In the genomic region with DNA sequence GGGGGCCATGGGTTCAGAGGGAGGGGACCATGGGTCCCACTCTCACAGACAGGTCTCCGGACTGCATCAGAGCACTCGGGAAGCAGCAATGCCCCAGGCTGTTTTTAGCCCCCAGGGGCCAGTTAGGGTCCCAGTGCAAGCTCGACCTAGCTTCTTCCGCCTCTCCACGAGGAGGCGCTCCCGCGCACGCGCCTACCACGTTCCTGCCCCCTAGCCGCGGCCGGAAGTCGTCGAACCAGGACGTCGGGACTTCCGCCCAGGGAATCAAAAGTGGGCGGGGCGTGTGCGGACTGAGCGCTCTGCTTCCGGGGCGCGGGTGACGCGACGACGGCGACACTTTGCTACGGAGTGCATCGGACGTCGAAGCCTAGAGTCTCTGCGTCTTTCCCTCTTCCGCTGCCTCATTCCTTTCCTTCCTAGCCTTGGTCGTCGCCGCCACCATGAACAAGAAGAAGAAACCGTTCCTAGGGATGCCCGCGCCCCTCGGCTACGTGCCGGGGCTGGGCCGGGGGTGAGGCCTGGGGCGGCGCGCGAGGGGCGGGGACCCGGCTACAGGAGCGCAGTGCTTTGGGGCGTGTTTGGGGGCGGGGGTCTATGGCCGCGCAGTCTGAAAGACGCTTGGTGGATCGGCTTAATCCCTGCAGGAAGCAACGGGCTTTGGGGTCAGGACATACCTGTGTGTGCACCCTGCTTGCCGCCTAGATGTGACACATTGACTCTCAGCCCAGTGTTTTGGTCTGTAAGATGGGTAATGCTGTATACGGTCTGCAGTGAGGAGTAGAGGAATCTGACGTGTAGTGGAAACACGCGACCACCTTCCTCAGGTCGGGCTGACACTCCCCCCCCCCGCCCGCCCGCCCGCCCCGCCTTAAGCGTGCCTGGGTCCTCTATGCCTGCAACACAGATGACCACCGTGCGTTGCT, we compare ENCODE assay signal across 1 cellular context.
A peak's percentile ranks its signal among the peaks of the same experiment; 100 is the strongest.
TF ChIP-seq lines count a peak whose summit lies in the region.

A gene with protein sequence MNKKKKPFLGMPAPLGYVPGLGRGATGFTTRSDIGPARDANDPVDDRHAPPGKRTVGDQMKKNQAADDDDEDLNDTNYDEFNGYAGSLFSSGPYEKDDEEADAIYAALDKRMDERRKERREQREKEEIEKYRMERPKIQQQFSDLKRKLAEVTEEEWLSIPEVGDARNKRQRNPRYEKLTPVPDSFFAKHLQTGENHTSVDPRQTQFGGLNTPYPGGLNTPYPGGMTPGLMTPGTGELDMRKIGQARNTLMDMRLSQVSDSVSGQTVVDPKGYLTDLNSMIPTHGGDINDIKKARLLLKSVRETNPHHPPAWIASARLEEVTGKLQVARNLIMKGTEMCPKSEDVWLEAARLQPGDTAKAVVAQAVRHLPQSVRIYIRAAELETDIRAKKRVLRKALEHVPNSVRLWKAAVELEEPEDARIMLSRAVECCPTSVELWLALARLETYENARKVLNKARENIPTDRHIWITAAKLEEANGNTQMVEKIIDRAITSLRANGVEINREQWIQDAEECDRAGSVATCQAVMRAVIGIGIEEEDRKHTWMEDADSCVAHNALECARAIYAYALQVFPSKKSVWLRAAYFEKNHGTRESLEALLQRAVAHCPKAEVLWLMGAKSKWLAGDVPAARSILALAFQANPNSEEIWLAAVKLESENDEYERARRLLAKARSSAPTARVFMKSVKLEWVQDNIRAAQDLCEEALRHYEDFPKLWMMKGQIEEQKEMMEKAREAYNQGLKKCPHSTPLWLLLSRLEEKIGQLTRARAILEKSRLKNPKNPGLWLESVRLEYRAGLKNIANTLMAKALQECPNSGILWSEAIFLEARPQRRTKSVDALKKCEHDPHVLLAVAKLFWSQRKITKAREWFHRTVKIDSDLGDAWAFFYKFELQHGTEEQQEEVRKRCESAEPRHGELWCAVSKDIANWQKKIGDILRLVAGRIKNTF (plus strand): TSS at position 327 of the 923 bp plus-strand sequence. CDS start 114 bp downstream, at position 441.

TF ChIP-seq in K562, 482 proteins besides CTCF, POLR2A, EP300 and RAD21 (continued from another document and continues in another):
- no peak for TF ChIP-seq WHSC1 (IDR thresholded peaks at IDR 0.05; ENCODE audit: low read length)
- no peak for TF ChIP-seq CHD1 (IDR thresholded peaks at IDR 0.05; ENCODE audit: low read length)
- peak in 1 of 2 experiments; percentile 64; a peak in 1 of 4 replicates for TF ChIP-seq CSDE1 (IDR thresholded peaks at IDR 0.05)
- no peak for TF ChIP-seq ZFP1 (CRISPR knock-in tag; IDR thresholded peaks at IDR 0.05)
- TF ChIP-seq ZNF668 (CRISPR knock-in tag; IDR thresholded peaks at IDR 0.05), result no peak
- no peak for TF ChIP-seq RHOXF2B (CRISPR knock-in tag; conservative IDR thresholded peaks at IDR 0.05)
- no peak; the same call in 1 of the 2 replicates for TF ChIP-seq KLF1 (tag; IDR thresholded peaks at IDR 0.05)
- no peak for TF ChIP-seq SAFB2 (IDR thresholded peaks at IDR 0.05; ENCODE audit: borderline replicate concordance, low read depth, low read length, severe bottlenecking)
- TF ChIP-seq SMARCA5 (IDR thresholded peaks at IDR 0.05), result no peak
- peak; percentile 79; the same call in 1 of the 2 replicates for TF ChIP-seq PML (IDR thresholded peaks at IDR 0.05; ENCODE audit: low read length)
- TF ChIP-seq ZNF764 (CRISPR knock-in tag; IDR thresholded peaks at IDR 0.05; ENCODE audit: low read depth), result peak; percentile 77; the same call in 1 of the 2 replicates
- TF ChIP-seq MECOM (CRISPR knock-in tag; IDR thresholded peaks at IDR 0.05), result no peak
- no peak for TF ChIP-seq SMARCB1 (IDR thresholded peaks at IDR 0.05; ENCODE audit: insufficient read length, low read depth)
- TF ChIP-seq POLR2B (IDR thresholded peaks at IDR 0.05; ENCODE audit: low read depth, partially characterized antibody), result peak; percentile 80
- TF ChIP-seq FOXA1 (IDR thresholded peaks at IDR 0.05; ENCODE audit: borderline replicate concordance), result no peak
- TF ChIP-seq, protein P1, sequence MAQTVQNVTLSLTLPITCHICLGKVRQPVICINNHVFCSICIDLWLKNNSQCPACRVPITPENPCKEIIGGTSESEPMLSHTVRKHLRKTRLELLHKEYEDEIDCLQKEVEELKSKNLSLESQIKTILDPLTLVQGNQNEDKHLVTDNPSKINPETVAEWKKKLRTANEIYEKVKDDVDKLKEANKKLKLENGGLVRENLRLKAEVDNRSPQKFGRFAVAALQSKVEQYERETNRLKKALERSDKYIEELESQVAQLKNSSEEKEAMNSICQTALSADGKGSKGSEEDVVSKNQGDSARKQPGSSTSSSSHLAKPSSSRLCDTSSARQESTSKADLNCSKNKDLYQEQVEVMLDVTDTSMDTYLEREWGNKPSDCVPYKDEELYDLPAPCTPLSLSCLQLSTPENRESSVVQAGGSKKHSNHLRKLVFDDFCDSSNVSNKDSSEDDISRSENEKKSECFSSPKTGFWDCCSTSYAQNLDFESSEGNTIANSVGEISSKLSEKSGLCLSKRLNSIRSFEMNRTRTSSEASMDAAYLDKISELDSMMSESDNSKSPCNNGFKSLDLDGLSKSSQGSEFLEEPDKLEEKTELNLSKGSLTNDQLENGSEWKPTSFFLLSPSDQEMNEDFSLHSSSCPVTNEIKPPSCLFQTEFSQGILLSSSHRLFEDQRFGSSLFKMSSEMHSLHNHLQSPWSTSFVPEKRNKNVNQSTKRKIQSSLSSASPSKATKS (CRISPR knock-in tag; IDR thresholded peaks at IDR 0.05), result no peak
- TF ChIP-seq, protein P2, sequence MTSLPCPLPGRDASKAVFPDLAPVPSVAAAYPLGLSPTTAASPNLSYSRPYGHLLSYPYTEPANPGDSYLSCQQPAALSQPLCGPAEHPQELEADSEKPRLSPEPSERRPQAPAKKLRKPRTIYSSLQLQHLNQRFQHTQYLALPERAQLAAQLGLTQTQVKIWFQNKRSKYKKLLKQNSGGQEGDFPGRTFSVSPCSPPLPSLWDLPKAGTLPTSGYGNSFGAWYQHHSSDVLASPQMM (CRISPR knock-in tag; IDR thresholded peaks at IDR 0.05), result no peak
- TF ChIP-seq, protein P3, sequence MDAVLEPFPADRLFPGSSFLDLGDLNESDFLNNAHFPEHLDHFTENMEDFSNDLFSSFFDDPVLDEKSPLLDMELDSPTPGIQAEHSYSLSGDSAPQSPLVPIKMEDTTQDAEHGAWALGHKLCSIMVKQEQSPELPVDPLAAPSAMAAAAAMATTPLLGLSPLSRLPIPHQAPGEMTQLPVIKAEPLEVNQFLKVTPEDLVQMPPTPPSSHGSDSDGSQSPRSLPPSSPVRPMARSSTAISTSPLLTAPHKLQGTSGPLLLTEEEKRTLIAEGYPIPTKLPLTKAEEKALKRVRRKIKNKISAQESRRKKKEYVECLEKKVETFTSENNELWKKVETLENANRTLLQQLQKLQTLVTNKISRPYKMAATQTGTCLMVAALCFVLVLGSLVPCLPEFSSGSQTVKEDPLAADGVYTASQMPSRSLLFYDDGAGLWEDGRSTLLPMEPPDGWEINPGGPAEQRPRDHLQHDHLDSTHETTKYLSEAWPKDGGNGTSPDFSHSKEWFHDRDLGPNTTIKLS (IDR thresholded peaks at IDR 0.05; ENCODE audit: borderline replicate concordance, low read depth), result peak; percentile 84
- TF ChIP-seq ZNF79 (CRISPR knock-in tag; IDR thresholded peaks at IDR 0.05; ENCODE audit: low read depth), result no peak
- peak; percentile 89 for TF ChIP-seq RBFOX2 (IDR thresholded peaks at IDR 0.05; ENCODE audit: low read depth, low read length)
- no peak for TF ChIP-seq RBM22 (IDR thresholded peaks at IDR 0.05; ENCODE audit: low read depth, low read length, poor library complexity, severe bottlenecking)
- peak in 1 of 2 experiments; percentile 93; a peak in 2 of 4 replicates for TF ChIP-seq SIN3A (IDR thresholded peaks at IDR 0.05; ENCODE audit: borderline replicate concordance in 2 of 2, control insufficient read depth in 1 of 2, low read depth in 2 of 2, low read length in 2 of 2)
- TF ChIP-seq, protein P4, sequence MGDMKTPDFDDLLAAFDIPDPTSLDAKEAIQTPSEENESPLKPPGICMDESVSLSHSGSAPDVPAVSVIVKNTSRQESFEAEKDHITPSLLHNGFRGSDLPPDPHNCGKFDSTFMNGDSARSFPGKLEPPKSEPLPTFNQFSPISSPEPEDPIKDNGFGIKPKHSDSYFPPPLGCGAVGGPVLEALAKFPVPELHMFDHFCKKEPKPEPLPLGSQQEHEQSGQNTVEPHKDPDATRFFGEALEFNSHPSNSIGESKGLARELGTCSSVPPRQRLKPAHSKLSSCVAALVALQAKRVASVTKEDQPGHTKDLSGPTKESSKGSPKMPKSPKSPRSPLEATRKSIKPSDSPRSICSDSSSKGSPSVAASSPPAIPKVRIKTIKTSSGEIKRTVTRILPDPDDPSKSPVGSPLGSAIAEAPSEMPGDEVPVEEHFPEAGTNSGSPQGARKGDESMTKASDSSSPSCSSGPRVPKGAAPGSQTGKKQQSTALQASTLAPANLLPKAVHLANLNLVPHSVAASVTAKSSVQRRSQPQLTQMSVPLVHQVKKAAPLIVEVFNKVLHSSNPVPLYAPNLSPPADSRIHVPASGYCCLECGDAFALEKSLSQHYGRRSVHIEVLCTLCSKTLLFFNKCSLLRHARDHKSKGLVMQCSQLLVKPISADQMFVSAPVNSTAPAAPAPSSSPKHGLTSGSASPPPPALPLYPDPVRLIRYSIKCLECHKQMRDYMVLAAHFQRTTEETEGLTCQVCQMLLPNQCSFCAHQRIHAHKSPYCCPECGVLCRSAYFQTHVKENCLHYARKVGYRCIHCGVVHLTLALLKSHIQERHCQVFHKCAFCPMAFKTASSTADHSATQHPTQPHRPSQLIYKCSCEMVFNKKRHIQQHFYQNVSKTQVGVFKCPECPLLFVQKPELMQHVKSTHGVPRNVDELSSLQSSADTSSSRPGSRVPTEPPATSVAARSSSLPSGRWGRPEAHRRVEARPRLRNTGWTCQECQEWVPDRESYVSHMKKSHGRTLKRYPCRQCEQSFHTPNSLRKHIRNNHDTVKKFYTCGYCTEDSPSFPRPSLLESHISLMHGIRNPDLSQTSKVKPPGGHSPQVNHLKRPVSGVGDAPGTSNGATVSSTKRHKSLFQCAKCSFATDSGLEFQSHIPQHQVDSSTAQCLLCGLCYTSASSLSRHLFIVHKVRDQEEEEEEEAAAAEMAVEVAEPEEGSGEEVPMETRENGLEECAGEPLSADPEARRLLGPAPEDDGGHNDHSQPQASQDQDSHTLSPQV (IDR thresholded peaks at IDR 0.05), result peak; percentile 66
- TF ChIP-seq RUNX1 (IDR thresholded peaks at IDR 0.05; ENCODE audit: low read depth), result peak; percentile 60; the same call in 1 of the 2 replicates
- no peak for TF ChIP-seq DNMT1 (IDR thresholded peaks at IDR 0.05)
- TF ChIP-seq ZNF253 (CRISPR knock-in tag; conservative IDR thresholded peaks at IDR 0.05), result no peak
- TF ChIP-seq ZFX (CRISPR knock-in tag; IDR thresholded peaks at IDR 0.05), result peak; percentile 94
- TF ChIP-seq, protein P5, sequence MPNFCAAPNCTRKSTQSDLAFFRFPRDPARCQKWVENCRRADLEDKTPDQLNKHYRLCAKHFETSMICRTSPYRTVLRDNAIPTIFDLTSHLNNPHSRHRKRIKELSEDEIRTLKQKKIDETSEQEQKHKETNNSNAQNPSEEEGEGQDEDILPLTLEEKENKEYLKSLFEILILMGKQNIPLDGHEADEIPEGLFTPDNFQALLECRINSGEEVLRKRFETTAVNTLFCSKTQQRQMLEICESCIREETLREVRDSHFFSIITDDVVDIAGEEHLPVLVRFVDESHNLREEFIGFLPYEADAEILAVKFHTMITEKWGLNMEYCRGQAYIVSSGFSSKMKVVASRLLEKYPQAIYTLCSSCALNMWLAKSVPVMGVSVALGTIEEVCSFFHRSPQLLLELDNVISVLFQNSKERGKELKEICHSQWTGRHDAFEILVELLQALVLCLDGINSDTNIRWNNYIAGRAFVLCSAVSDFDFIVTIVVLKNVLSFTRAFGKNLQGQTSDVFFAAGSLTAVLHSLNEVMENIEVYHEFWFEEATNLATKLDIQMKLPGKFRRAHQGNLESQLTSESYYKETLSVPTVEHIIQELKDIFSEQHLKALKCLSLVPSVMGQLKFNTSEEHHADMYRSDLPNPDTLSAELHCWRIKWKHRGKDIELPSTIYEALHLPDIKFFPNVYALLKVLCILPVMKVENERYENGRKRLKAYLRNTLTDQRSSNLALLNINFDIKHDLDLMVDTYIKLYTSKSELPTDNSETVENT (CRISPR knock-in tag; IDR thresholded peaks at IDR 0.05), result peak; percentile 60; the same call in 1 of the 2 replicates
- peak; percentile 62 for TF ChIP-seq SMC3 (conservative IDR thresholded peaks at IDR 0.05; ENCODE audit: insufficient read depth, low read depth, low read length)
